Comparison of ENCODE assay signal across 31 cellular contexts in the genomic region with DNA sequence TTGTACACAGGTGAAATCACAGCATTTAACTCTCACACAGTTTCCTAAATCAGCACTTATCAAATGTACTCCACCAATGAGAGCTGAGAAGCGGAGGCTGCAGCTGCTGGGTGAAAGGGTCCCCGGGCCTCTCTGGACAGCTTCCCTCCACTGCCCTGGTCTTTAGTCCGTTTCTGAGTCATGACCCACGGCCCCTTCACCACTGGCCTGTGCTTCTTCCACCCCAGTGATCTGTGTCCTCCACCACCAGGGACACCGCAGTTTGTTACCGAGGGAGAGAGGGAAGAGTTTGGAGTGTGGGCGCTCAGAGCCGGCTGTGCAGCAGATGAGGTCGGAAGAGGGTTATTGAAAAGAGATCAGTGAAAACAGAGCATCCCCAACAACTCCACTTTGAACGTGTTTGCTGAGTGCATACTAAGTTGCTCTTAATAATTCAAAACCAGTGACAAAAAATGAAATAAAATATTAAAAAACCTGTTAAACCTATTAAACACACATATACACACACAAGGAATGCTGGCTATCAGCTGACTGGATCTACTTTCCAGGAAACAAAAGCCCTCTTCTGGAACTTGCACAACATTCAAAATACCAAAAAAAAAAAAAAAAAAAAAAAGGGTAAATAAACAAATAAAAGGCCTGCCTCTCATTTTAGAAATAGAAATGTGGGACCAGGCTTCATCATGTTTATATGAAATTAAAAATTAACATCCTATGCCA. TPM values are rescaled to one million over a fixed set of nuclear protein-coding genes. Genes with fewer than 3 reads are reported as not detected.
DNase-seq lines count a peak whose midpoint lies in the region; ATAC-seq and TF ChIP-seq lines count a peak whose summit lies in the region.
"Had no signal": no experiment of that assay in that cellular context is flagged by ENCODE, and none has a peak within 500 bp of the region (broad histone marks: within the 10 kb centered on the region; RNA-seq: fewer than 3 reads in every experiment).

No MANE protein-coding gene starts in this region.

- no peaks in the 10 kb centered on the region for H3K36me3 ChIP-seq in Panc1 (ENCODE audit: control insufficient read depth, insufficient read depth, low read length)
- H3K36me3 ChIP-seq in upper lobe of right lung, result peaks cover 14% of the 10 kb centered on the region

- H3K4me1 ChIP-seq in Panc1 (ENCODE audit: control insufficient read depth, insufficient read depth, low read length), result peaks cover 30% of the 10 kb centered on the region
- H3K4me1 ChIP-seq in upper lobe of right lung, result no peaks in the 10 kb centered on the region
- H3K4me1 ChIP-seq: vagina had no signal

- H3K9me3 ChIP-seq in Panc1 (ENCODE audit: control insufficient read depth, insufficient read depth, low read depth, low read length) (no peaks in the 10 kb centered on the region), upper lobe of right lung (no peaks in the 10 kb centered on the region)
- H3K9me3 ChIP-seq: BLaER1 treated with 17β-estradiol and CSF1 and Interleukin-3, amounts not matched to agents 10 nM and 100 nM; left ventricle myocardium inferior; thoracic aorta; vagina had no signal

- DNase-seq in Panc1 (ENCODE audit: low read depth, low spot score) (no peak), glutamatergic neuron (no peak), nephron progenitor cell (no peak), upper lobe of right lung (peak; percentile 55), NCI-H187 (lab: John Stamatoyannopoulos, UW) (no peak), 8988T (no peak)
- DNase-seq: activated CD4-positive, alpha-beta T cell treated with anti-CD3 and anti-CD28 coated beads for 48 hours; anterior cingulate cortex; HCEC 1CT; hippocampal formation; immature natural killer cell; Kasumi-1; left ventricle myocardium inferior; naive B cell; NCI-H1417; NCI-H2081 treated with DMSO at 0.1 percent for 48 hours; NCI-H2227 treated with DMSO at 0.1 percent for 48 hours; NCI-H526 treated with DMSO at 0.1 percent for 48 hours; NK-92 treated with Interleukin-12 subunit alpha and Interleukin-12 subunit beta, amount 100 ng/mL, for 24 hours; SHP77 treated with DMSO at 0.1 percent for 48 hours; stimulated activated CD4-positive, alpha-beta T cell treated with anti-CD3 and anti-CD28 coated beads, Interleukin-1b, Interleukin-23, amount 100 ng/mL, for 48 hours; stimulated activated naive CD8-positive, alpha-beta T cell treated with anti-CD3 and anti-CD28 coated beads, Interleukin-15, Interleukin-2, amounts not matched to agents 100 U/mL and 50 U/mL, for 24 hours; SW 1271 had no signal

- POLR2A ChIA-PET in Panc1 (lab: Charles Lee), result no interaction called here

- intact Hi-C loops in Panc1 (cut with micrococcal nuclease; ENCODE audit: unreplicated experiment), result no loop called here
- intact Hi-C loops in upper lobe of right lung (cut with DNase I), result no loop called here

- in situ Hi-C loops in Panc1 (cut with HindIII; ENCODE audit: low pct_unique_long_range_greater_than_20kb, low sequenced_read_pairs), result no loop called here

- no peaks in the 10 kb centered on the region for H3K27me3 ChIP-seq in Panc1 (ENCODE audit: control insufficient read depth, insufficient read depth, low read length)
- no peaks in the 10 kb centered on the region for H3K27me3 ChIP-seq in upper lobe of right lung
- H3K27me3 ChIP-seq: BLaER1 treated with 17β-estradiol and CSF1 and Interleukin-3, amounts not matched to agents 10 nM and 100 nM; vagina had no signal

- H3K36me3 Mint-ChIP-seq in glutamatergic neuron (ENCODE audit: unreplicated experiment), result no peaks in the 10 kb centered on the region
- H3K36me3 Mint-ChIP-seq in nephron progenitor cell (ENCODE audit: low read depth), result peaks cover 52% of the 10 kb centered on the region
- H3K36me3 Mint-ChIP-seq: activated naive CD4-positive, alpha-beta T cell treated with anti-CD3 and anti-CD28 coated beads, Interleukin-2, amount 50 U/mL, for 72 hours; immature natural killer cell; naive B cell had no signal

- H3K4me3 ChIP-seq in Panc1 (ENCODE audit: low read depth in 2 of 2, low read length in 2 of 2) (no peak overlapping the region), upper lobe of right lung (no peak overlapping the region)
- H3K4me3 ChIP-seq: BLaER1 treated with 17β-estradiol and CSF1 and Interleukin-3, amounts not matched to agents 10 nM and 100 nM; left ventricle myocardium inferior; PC-9; thoracic aorta; vagina had no signal

- TF ChIP-seq CTCF in Panc1 (IDR thresholded peaks at IDR 0.05) (no peak), glutamatergic neuron (IDR thresholded peaks at IDR 0.05; ENCODE audit: partially characterized antibody, unreplicated experiment) (no peak), nephron progenitor cell (IDR thresholded peaks at IDR 0.05) (no peak), upper lobe of right lung (IDR thresholded peaks at IDR 0.05) (no peak)

- no TSS peak for BruUV-seq in Panc1 (replicated peaks; lab: Mats Ljungman, UMichigan)

- peak overlapping the region; percentile 69 for H3K27ac Mint-ChIP-seq in glutamatergic neuron (ENCODE audit: unreplicated experiment)
- H3K27ac Mint-ChIP-seq in nephron progenitor cell, result peak overlapping the region; percentile 85
- H3K27ac Mint-ChIP-seq: activated naive CD4-positive, alpha-beta T cell treated with anti-CD3 and anti-CD28 coated beads, Interleukin-2, amount 50 U/mL, for 72 hours; activated T-helper 17 cell treated with anti-CD3 and anti-CD28 coated beads, Interleukin-2, amount 50 U/mL, for 72 hours; immature natural killer cell had no signal

- peaks cover 6% of the 10 kb centered on the region for H3K9me3 Mint-ChIP-seq in glutamatergic neuron (ENCODE audit: unreplicated experiment)
- H3K9me3 Mint-ChIP-seq in nephron progenitor cell, result no peaks in the 10 kb centered on the region
- H3K9me3 Mint-ChIP-seq: activated T-helper 17 cell treated with anti-CD3 and anti-CD28 coated beads, Interleukin-2, amount 50 U/mL, for 72 hours had no signal

- ATAC-seq in Panc1, result no peak
- ATAC-seq in upper lobe of right lung, result no peak
- ATAC-seq in GM21576 (IDR thresholded peaks at IDR 0.05; ENCODE audit: unreplicated experiment), result no peak
- ATAC-seq: activated naive CD4-positive, alpha-beta T cell treated with anti-CD3 and anti-CD28 coated beads, Interleukin-2, amount 50 U/mL, for 72 hours; activated T-helper 17 cell treated with anti-CD3 and anti-CD28 coated beads, Interleukin-2, amount 50 U/mL, for 72 hours; HepG2; stimulated activated naive CD8-positive, alpha-beta T cell treated with anti-CD3 and anti-CD28 coated beads, Interleukin-15, Interleukin-2, amounts not matched to agents 100 U/mL and 50 U/mL, for 24 hours had no signal

- H3K4me1 Mint-ChIP-seq in glutamatergic neuron (ENCODE audit: low read depth, unreplicated experiment), result peaks cover 49% of the 10 kb centered on the region
- H3K4me1 Mint-ChIP-seq in nephron progenitor cell, result peaks cover 63% of the 10 kb centered on the region
- H3K4me1 Mint-ChIP-seq: activated T-helper 17 cell treated with anti-CD3 and anti-CD28 coated beads, Interleukin-2, amount 50 U/mL, for 72 hours; immature natural killer cell; naive B cell had no signal

- CTCF ChIA-PET in Panc1 (lab: Charles Lee), result interaction anchor here (0.6 kb wide), 1 partner anchor 12 kb away, joined by 4 read pairs; no protein-coding TSS in a partner anchor

- no peak overlapping the region for H3K4me3 Mint-ChIP-seq in glutamatergic neuron (ENCODE audit: unreplicated experiment)
- no peak overlapping the region for H3K4me3 Mint-ChIP-seq in nephron progenitor cell
- H3K4me3 Mint-ChIP-seq: activated T-helper 17 cell treated with anti-CD3 and anti-CD28 coated beads, Interleukin-2, amount 50 U/mL, for 72 hours; immature natural killer cell; naive B cell had no signal

- peak overlapping the region; percentile 75 for H3K27ac ChIP-seq in Panc1 (ENCODE audit: low read length)
- no peak overlapping the region for H3K27ac ChIP-seq in upper lobe of right lung
- H3K27ac ChIP-seq: BLaER1 treated with 17β-estradiol and CSF1 and Interleukin-3, amounts not matched to agents 10 nM and 100 nM; left ventricle myocardium inferior; PC-9; thoracic aorta; vagina had no signal

- H3K27me3 Mint-ChIP-seq in glutamatergic neuron (ENCODE audit: unreplicated experiment), result peaks cover 3% of the 10 kb centered on the region
- H3K27me3 Mint-ChIP-seq in nephron progenitor cell (ENCODE audit: low read depth, poor library complexity), result no peaks in the 10 kb centered on the region
- H3K27me3 Mint-ChIP-seq: activated T-helper 17 cell treated with anti-CD3 and anti-CD28 coated beads, Interleukin-2, amount 50 U/mL, for 72 hours; naive B cell had no signal

RNA-seq across cellular contexts. Expression of a gene that starts 54.1 kb away (rescaled TPM):
- total RNA-seq in Panc1 (2021; ENCODE audit: unreplicated experiment) (2.5 TPM), glutamatergic neuron (ENCODE audit: unreplicated experiment) (226 TPM), upper lobe of right lung (58.4 TPM)
- polyA plus RNA-seq in Panc1 (2012; ENCODE audit: insufficient read length), result 4.5 TPM
- total RNA-seq: activated T-helper 17 cell treated with anti-CD3 and anti-CD28 coated beads, Interleukin-2, amount 50 U/mL, for 72 hours; HepG2 had no signal
- polyA plus RNA-seq: HepG2 had no signal

Comparison
In these comparisons a context has a peak if more than half of its experiments do, and no peak if none do; other contexts are left out.
1. RNA of a gene that starts 54.1 kb away (total RNA-seq): 226 TPM in glutamatergic neuron (single experiment) and 58.4 TPM in upper lobe of right lung (single experiment); 2.5 TPM in Panc1 (single experiment); every median in the first group is over 10 times any median in the second.